In genomic region chr15:80694624-80695098, GRCh38 we compare ENCODE assay signal across 8 cellular contexts. TPM values are rescaled to one million over a fixed set of nuclear protein-coding genes. Genes with fewer than 3 reads are reported as not detected.
DNase-seq lines count a peak whose midpoint lies in the region; ATAC-seq and TF ChIP-seq lines count a peak whose summit lies in the region.

No MANE protein-coding gene starts in this region.

- TF ChIP-seq CTCF in VCaP (conservative IDR thresholded peaks at IDR 0.05) (no peak), mucosa of descending colon (IDR thresholded peaks at IDR 0.05) (no peak), tibial artery (IDR thresholded peaks at IDR 0.05) (no peak)

- peak; percentile 43 for ATAC-seq in HG03432 (IDR thresholded peaks at IDR 0.05; ENCODE audit: unreplicated experiment)
- ATAC-seq in mucosa of descending colon = peak; percentile 35

- H3K4me3 ChIP-seq in duodenal mucosa (ENCODE audit: low read depth in 1 of 2, low read length in 2 of 2) (peak overlapping the region; percentile 74 to 76), mucosa of descending colon (peak overlapping the region; percentile 46), tibial artery (peak overlapping the region; percentile 77 to 87)

- H3K4me1 ChIP-seq in duodenal mucosa (ENCODE audit: control insufficient read depth in 1 of 2, insufficient read depth in 2 of 2, low read length in 2 of 2) = peaks cover 18 to 22% of the 10 kb centered on the region in 2 donors
- peaks cover 8% of the 10 kb centered on the region for H3K4me1 ChIP-seq in mucosa of descending colon (ENCODE audit: low read depth)
- H3K4me1 ChIP-seq in tibial artery = peaks cover 0 to 19% (median 16%) of the 10 kb centered on the region in 4 donors

- H3K36me3 ChIP-seq in duodenal mucosa (ENCODE audit: control insufficient read depth in 1 of 2, insufficient read depth in 2 of 2, low read length in 2 of 2) = no peaks in the 10 kb centered on the region
- H3K36me3 ChIP-seq in mucosa of descending colon (ENCODE audit: low read depth) = no peaks in the 10 kb centered on the region
- H3K36me3 ChIP-seq in tibial artery = no peaks in the 10 kb centered on the region

- H3K27ac ChIP-seq in VCaP = peak overlapping the region; percentile 94
- H3K27ac ChIP-seq in duodenal mucosa (ENCODE audit: low read depth, low read length) = no peak overlapping the region
- peak overlapping the region; percentile 89 for H3K27ac ChIP-seq in tibial artery

- intact Hi-C loops in mucosa of descending colon (cut with DNase I, micrococcal nuclease) (no loop called here), tibial artery (cut with DNase I; ENCODE audit: low total_unique reads) (loop anchor here (5.0 kb wide), 1 partner anchor 83 kb away; the partner anchor contains the start of gene CEMIP)

- no peaks in the 10 kb centered on the region for H3K9me3 ChIP-seq in duodenal mucosa (ENCODE audit: control insufficient read depth in 1 of 2, low read length in 2 of 2)
- no peaks in the 10 kb centered on the region for H3K9me3 ChIP-seq in mucosa of descending colon
- H3K9me3 ChIP-seq in tibial artery = no peaks in the 10 kb centered on the region

- H3K27me3 ChIP-seq in duodenal mucosa (ENCODE audit: control insufficient read depth in 1 of 2, insufficient read depth in 2 of 2, low read length in 2 of 2) = no peaks in the 10 kb centered on the region
- no peaks in the 10 kb centered on the region for H3K27me3 ChIP-seq in tibial artery

- peak; percentile 9 for DNase-seq in activated CD4-positive, alpha-beta T cell treated with anti-CD3 and anti-CD28 coated beads for 1 hour
- no peak for DNase-seq in activated CD4-positive, alpha-beta T cell treated with anti-CD3 and anti-CD28 coated beads, Interleukin-2, amount 50 U/mL, for 1 hour
- DNase-seq in mucosa of descending colon (peak; percentile 53 to 76 (median 64)), tibial artery (no peak), NCI-H524 (lab: John Stamatoyannopoulos, UW) (no peak)

- peak overlapping the region; percentile 73 for H3K9ac ChIP-seq in duodenal mucosa (ENCODE audit: low read depth in 1 of 2, low read length in 2 of 2)

RNA-seq across cellular contexts. Expression of gene ABHD17C, which starts 0.4 kb away (rescaled TPM):
- 100 to 1,000 TPM in 2 of 3 donors, 10 to 100 TPM in 1; 84.4 to 192 (median 157) TPM for total RNA-seq in mucosa of descending colon

Comparison
In these comparisons a context has a peak if more than half of its experiments do, and no peak if none do; other contexts are left out.
1. DNase-seq: peak in activated CD4-positive, alpha-beta T cell treated with anti-CD3 and anti-CD28 coated beads for 1 hour (single experiment) and mucosa of descending colon (3 of 3); none in activated CD4-positive, alpha-beta T cell treated with anti-CD3 and anti-CD28 coated beads, Interleukin-2, amount 50 U/mL, for 1 hour (single experiment), tibial artery (0 of 2) and NCI-H524 (0 of 2).
2. Peak in every context shown above with its lines, with median percentiles within 50 percentile points of each other: H3K4me3 ChIP-seq.